Comparison of ENCODE assay signal across 1 cellular context in genomic region chr2:207054521-207054920, GRCh38.
TF ChIP-seq lines count a peak whose summit lies in the region.

No MANE protein-coding gene starts in this region.

TF ChIP-seq in HepG2, 621 proteins besides CTCF, POLR2A, EP300 and RAD21 (continued from another document):
- TF ChIP-seq CSRNP2 (CRISPR knock-in tag; conservative IDR thresholded peaks at IDR 0.05; ENCODE audit: low read depth) (no peak), THAP11 (CRISPR knock-in tag; IDR thresholded peaks at IDR 0.05) (no peak), SNAPC2 (CRISPR knock-in tag; IDR thresholded peaks at IDR 0.05) (no peak), PAXIP1 (CRISPR knock-in tag; conservative IDR thresholded peaks at IDR 0.05) (no peak), KLF11 (CRISPR knock-in tag; IDR thresholded peaks at IDR 0.05) (no peak), HES4 (CRISPR knock-in tag; IDR thresholded peaks at IDR 0.05; ENCODE audit: borderline replicate concordance) (no peak), ZNF574 (CRISPR knock-in tag; IDR thresholded peaks at IDR 0.05) (no peak), ATM (IDR thresholded peaks at IDR 0.05; ENCODE audit: borderline replicate concordance) (no peak)
